ENCODE assay signal across 12 cellular contexts in genomic region chr1:81547912-81548303, GRCh38.
DNase-seq lines count a peak whose midpoint lies in the region; ATAC-seq and TF ChIP-seq lines count a peak whose summit lies in the region.
"Had no signal": no experiment of that assay in that cellular context is flagged by ENCODE, and none has a peak within 500 bp of the region (broad histone marks: within the 10 kb centered on the region; RNA-seq: fewer than 3 reads in every experiment).

No MANE protein-coding gene starts in this region.

- no peak overlapping the region for H3K4me3 Mint-ChIP-seq in naive thymus-derived CD8-positive, alpha-beta T cell

- peak in 5 of 8 donors; percentile 31 to 65 (median 38) for ATAC-seq in heart right ventricle
- ATAC-seq in HG02840 (IDR thresholded peaks at IDR 0.05; ENCODE audit: low FRiP score, unreplicated experiment): peak; percentile 67
- ATAC-seq in naive thymus-derived CD8-positive, alpha-beta T cell: no peak
- ATAC-seq in lower lobe of right lung: no peak
- ATAC-seq: right lobe of liver had no signal

- DNase-seq in heart right ventricle (no peak), cardiac septum (ENCODE audit: low spot score) (no peak), superior temporal gyrus (ENCODE audit: extremely low spot score) (peak; percentile 53), HT-29 (ENCODE audit: low spot score) (no peak), lower lobe of right lung (no peak)
- no peak for DNase-seq in naive thymus-derived CD8-positive, alpha-beta T cell
- DNase-seq: IMR-90, NCI-H82, right lobe of liver had no signal

- POLR2A ChIA-PET in naive thymus-derived CD8-positive, alpha-beta T cell (lab: Charles Lee): no interaction called here

- H3K9me3 Mint-ChIP-seq in naive thymus-derived CD8-positive, alpha-beta T cell: peaks cover 0 to 3% (median 0%) of the 10 kb centered on the region in 9 donors
- H3K9me3 Mint-ChIP-seq: activated naive CD4-positive, alpha-beta T cell treated with anti-CD3 and anti-CD28 coated beads, Interleukin-2, amount 50 U/mL, for 72 hours had no signal

- H3K27me3 Mint-ChIP-seq in naive thymus-derived CD8-positive, alpha-beta T cell: peaks cover 0 to 8% (median 0%) of the 10 kb centered on the region in 5 donors

- H3K4me1 Mint-ChIP-seq in naive thymus-derived CD8-positive, alpha-beta T cell: no peaks in the 10 kb centered on the region

- H3K36me3 ChIP-seq in heart right ventricle (no peaks in the 10 kb centered on the region), HUES64 (ENCODE audit: insufficient read depth, low read length) (no peaks in the 10 kb centered on the region), lower lobe of right lung (no peaks in the 10 kb centered on the region)
- H3K36me3 ChIP-seq: right lobe of liver had no signal

- peak overlapping the region in 4 of 10 donors; percentile 37 to 57 (median 50) for H3K27ac ChIP-seq in heart right ventricle
- H3K27ac ChIP-seq in HUES64 (ENCODE audit: low read depth, low read length): peak overlapping the region; percentile 93
- H3K27ac ChIP-seq in lower lobe of right lung: no peak overlapping the region
- H3K27ac ChIP-seq: right lobe of liver had no signal

- H3K9me3 ChIP-seq in heart right ventricle (no peaks in the 10 kb centered on the region), HUES64 (ENCODE audit: insufficient read depth, low read depth, low read length) (no peaks in the 10 kb centered on the region), lower lobe of right lung (no peaks in the 10 kb centered on the region)
- H3K9me3 ChIP-seq: right lobe of liver had no signal

- no peak for TF ChIP-seq CTCF in heart right ventricle (IDR thresholded peaks at IDR 0.05)
- no peak for TF ChIP-seq CTCF in lower lobe of right lung (IDR thresholded peaks at IDR 0.05)

- no peak overlapping the region for H3K27ac Mint-ChIP-seq in naive thymus-derived CD8-positive, alpha-beta T cell
- H3K27ac Mint-ChIP-seq: activated naive CD4-positive, alpha-beta T cell treated with anti-CD3 and anti-CD28 coated beads, Interleukin-2, amount 50 U/mL, for 72 hours had no signal

- intact Hi-C loops in heart right ventricle (cut with DNase I) (loop anchor here in 6 of 10 donors (5.0 to 10.0 kb wide), 4 partner anchors 133 to 243 kb away; no protein-coding TSS in a partner anchor), cardiac septum (cut with DNase I) (no loop called here), lower lobe of right lung (cut with DNase I) (no loop called here)

- H3K9ac ChIP-seq in HUES64 (ENCODE audit: low read depth, low read length): peak overlapping the region; percentile 47; the same call in 1 of the 2 replicates

- WGBS in heart right ventricle, 2 donors: 73 to 83% methylated on average over 2 of the region's 2 CpGs
- WGBS in HUES64: 36% methylated on average over 2 of the region's 2 CpGs

- H3K36me3 Mint-ChIP-seq in naive thymus-derived CD8-positive, alpha-beta T cell: no peaks in the 10 kb centered on the region
- H3K36me3 Mint-ChIP-seq: activated naive CD4-positive, alpha-beta T cell treated with anti-CD3 and anti-CD28 coated beads, Interleukin-2, amount 50 U/mL, for 72 hours had no signal

- no peak overlapping the region for H3K4me3 ChIP-seq in heart right ventricle
- H3K4me3 ChIP-seq in HUES64 (ENCODE audit: low read length): peak overlapping the region; percentile 22
- no peak overlapping the region for H3K4me3 ChIP-seq in lower lobe of right lung
- H3K4me3 ChIP-seq: right lobe of liver had no signal

- H3K4me1 ChIP-seq in heart right ventricle (peaks cover 0 to 13% (median 0%) of the 10 kb centered on the region in 9 donors), HUES64 (ENCODE audit: insufficient read depth, low read length) (peaks cover 73% of the 10 kb centered on the region), lower lobe of right lung (peaks cover 9% of the 10 kb centered on the region)
- H3K4me1 ChIP-seq: right lobe of liver had no signal

- H3K27me3 ChIP-seq in heart right ventricle: no peaks in the 10 kb centered on the region
- H3K27me3 ChIP-seq in HUES64 (ENCODE audit: insufficient read depth, low read length): no peaks in the 10 kb centered on the region
- no peaks in the 10 kb centered on the region for H3K27me3 ChIP-seq in lower lobe of right lung (ENCODE audit: low read depth)
- H3K27me3 ChIP-seq: right lobe of liver had no signal

Comparison
In these comparisons a context has a peak if more than half of its experiments do, and no peak if none do; other contexts are left out.
1. intact Hi-C loops: an anchor here in heart right ventricle (5.0 to 10.0 kb wide); none called in cardiac septum and lower lobe of right lung.
2. ATAC-seq: peak in heart right ventricle (5 of 8) and HG02840 (single experiment); none in naive thymus-derived CD8-positive, alpha-beta T cell (0 of 2) and lower lobe of right lung (0 of 2).